Comparison of ENCODE assay signal across 19 cellular contexts in genomic region chr7:41459183-41459582, GRCh38.
"Had no signal": no experiment of that assay in that cellular context is flagged by ENCODE, and none has a peak within 500 bp of the region (broad histone marks: within the 10 kb centered on the region; RNA-seq: fewer than 3 reads in every experiment).

No MANE protein-coding gene starts in this region.

- DNase-seq: activated CD4-positive, alpha-beta T cell treated with anti-CD3 and anti-CD28 coated beads, Interleukin-2, amount 10 ng/mL, durations not matched to agents 24 days and 14 days; activated CD4-positive, CD25-positive, alpha-beta regulatory T cell; activated CD8-positive, alpha-beta T cell treated with anti-CD3 and anti-CD28 coated beads, Interleukin-2, amount 10 ng/mL, durations not matched to agents 7 days and 5 days; activated naive CD8-positive, alpha-beta T cell treated with anti-CD3 and anti-CD28 coated beads for 36 hours; effector CD8-positive, alpha-beta T cell; left cardiac atrium; naive thymus-derived CD8-positive, alpha-beta T cell; small intestine; stimulated activated CD4-positive, alpha-beta T cell treated with anti-CD3 and anti-CD28 coated beads, Interleukin-4, amount 100 ng/mL, for 24 hours; stimulated activated naive CD4-positive, alpha-beta T cell had no signal

- H3K27me3 ChIP-seq: body of pancreas, heart left ventricle, right atrium auricular region, tibial nerve, vagina had no signal

- ATAC-seq: activated CD8-positive, alpha-beta T cell treated with anti-CD3 and anti-CD28 coated beads, Interleukin-2, amount 10 ng/mL, durations not matched to agents 7 days and 5 days; body of pancreas; naive thymus-derived CD8-positive, alpha-beta T cell had no signal

- H3K4me3 Mint-ChIP-seq: activated CD4-positive, alpha-beta T cell treated with anti-CD3 and anti-CD28 coated beads, Interleukin-2, amount 10 ng/mL, durations not matched to agents 24 days and 14 days; activated CD8-positive, alpha-beta T cell treated with anti-CD3 and anti-CD28 coated beads, Interleukin-2, amount 10 ng/mL, durations not matched to agents 7 days and 5 days; activated naive CD8-positive, alpha-beta T cell treated with anti-CD3 and anti-CD28 coated beads for 36 hours; central memory CD8-positive, alpha-beta T cell; naive thymus-derived CD8-positive, alpha-beta T cell had no signal

- H3K4me1 Mint-ChIP-seq: activated CD4-positive, alpha-beta T cell treated with anti-CD3 and anti-CD28 coated beads, Interleukin-2, amount 10 ng/mL, durations not matched to agents 24 days and 14 days; activated naive CD8-positive, alpha-beta T cell treated with anti-CD3 and anti-CD28 coated beads for 36 hours; central memory CD8-positive, alpha-beta T cell; naive thymus-derived CD8-positive, alpha-beta T cell had no signal

- H3K9me3 Mint-ChIP-seq: activated CD4-positive, alpha-beta T cell treated with anti-CD3 and anti-CD28 coated beads, Interleukin-2, amount 10 ng/mL, durations not matched to agents 24 days and 14 days had no signal

- H3K4me3 ChIP-seq: body of pancreas, coronary artery, heart left ventricle, lung, right atrium auricular region, tibial nerve, vagina had no signal

- H3K27me3 Mint-ChIP-seq: activated CD4-positive, alpha-beta T cell treated with anti-CD3 and anti-CD28 coated beads, Interleukin-2, amount 10 ng/mL, durations not matched to agents 24 days and 14 days; activated naive CD8-positive, alpha-beta T cell treated with anti-CD3 and anti-CD28 coated beads for 36 hours; central memory CD8-positive, alpha-beta T cell; naive thymus-derived CD8-positive, alpha-beta T cell; progenitor cell of endocrine pancreas had no signal

- H3K27ac ChIP-seq: body of pancreas, coronary artery, right atrium auricular region, tibial nerve, vagina had no signal

- H3K4me1 ChIP-seq: body of pancreas, right atrium auricular region, vagina had no signal

- H3K9me3 ChIP-seq: body of pancreas, heart left ventricle, right atrium auricular region, vagina had no signal

- H3K36me3 Mint-ChIP-seq: activated naive CD8-positive, alpha-beta T cell treated with anti-CD3 and anti-CD28 coated beads for 36 hours; naive thymus-derived CD8-positive, alpha-beta T cell had no signal

- H3K36me3 ChIP-seq: heart left ventricle, right atrium auricular region, tibial nerve, vagina had no signal

- H3K27ac Mint-ChIP-seq: activated CD4-positive, alpha-beta T cell treated with anti-CD3 and anti-CD28 coated beads, Interleukin-2, amount 10 ng/mL, durations not matched to agents 24 days and 14 days; activated CD8-positive, alpha-beta T cell treated with anti-CD3 and anti-CD28 coated beads, Interleukin-2, amount 10 ng/mL, durations not matched to agents 7 days and 5 days; activated naive CD8-positive, alpha-beta T cell treated with anti-CD3 and anti-CD28 coated beads for 36 hours; naive thymus-derived CD8-positive, alpha-beta T cell; progenitor cell of endocrine pancreas had no signal
